In the genomic region with DNA sequence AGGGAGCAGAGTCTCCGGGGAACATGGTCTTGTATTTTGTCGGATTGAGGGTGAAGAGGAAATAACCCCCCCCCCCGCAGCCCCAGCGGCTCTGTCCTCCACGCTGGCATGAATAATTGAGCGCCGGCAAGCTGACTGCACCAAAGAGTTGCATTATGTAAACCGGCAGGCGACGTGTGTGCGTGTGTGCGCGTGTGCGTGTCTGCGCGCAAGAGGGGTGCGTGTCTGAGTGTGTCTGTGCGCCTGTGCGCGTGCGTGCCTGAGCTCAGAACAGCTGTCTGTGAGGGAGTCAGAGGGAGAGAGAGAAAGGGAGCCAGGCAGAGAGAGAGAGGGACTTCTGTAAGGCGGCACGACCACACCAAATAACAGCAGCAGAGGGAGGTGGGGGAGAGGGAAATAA, we compare ENCODE assay signal across 8 cellular contexts.
DNase-seq lines count a peak whose midpoint lies in the region; ATAC-seq and TF ChIP-seq lines count a peak whose summit lies in the region.

No MANE protein-coding gene starts in this region.

- no peaks in the 10 kb centered on the region for H3K9me3 ChIP-seq in esophagus squamous epithelium
- H3K9me3 ChIP-seq in aorta (ENCODE audit: control insufficient read depth, low read length) = no peaks in the 10 kb centered on the region

- WGBS in esophagus squamous epithelium, 2 donors = 11 to 24% methylated on average over 3 to 12 of the region's 23 CpGs
- WGBS in aorta, 2 donors = 4 to 8% methylated on average over 23 of the region's 23 CpGs

- H3K4me1 ChIP-seq in esophagus squamous epithelium (peaks cover 6 to 33% (median 11%) of the 10 kb centered on the region in 3 donors), aorta (ENCODE audit: control insufficient read depth in 1 of 2, insufficient read depth in 2 of 2, low read length in 2 of 2) (no peaks in the 10 kb centered on the region)

- no peak for TF ChIP-seq CTCF in esophagus squamous epithelium (IDR thresholded peaks at IDR 0.05)
- TF ChIP-seq CTCF in GM20000 (IDR thresholded peaks at IDR 0.05; ENCODE audit: extremely low read depth, missing control alignments) = no peak

- intact Hi-C loops in esophagus squamous epithelium (cut with DNase I) = no loop called here
- intact Hi-C loops in aorta (cut with DNase I) = no loop called here

- H3K27me3 ChIP-seq in esophagus squamous epithelium (peaks cover 0 to under 1% (median 0%) of the 10 kb centered on the region in 4 donors), aorta (ENCODE audit: control insufficient read depth in 1 of 2, insufficient read depth in 2 of 2, low read length in 1 of 2) (no peaks in the 10 kb centered on the region)

- peak; percentile 95 for DNase-seq in DMS53 (lab: John Stamatoyannopoulos, UW)
- DNase-seq in SW480 (ENCODE audit: low spot score) = peak; percentile 71
- no peak for DNase-seq in esophagus squamous epithelium (lab: John Stamatoyannopoulos, UW)
- DNase-seq in naive thymus-derived CD8-positive, alpha-beta T cell = peak in 8 of 10 donors; percentile 15 to 71 (median 43)
- peak; percentile 76 to 81 for DNase-seq in aorta
- no peak for DNase-seq in GM20000 (ENCODE audit: low spot score)

- H3K4me3 Mint-ChIP-seq in naive thymus-derived CD8-positive, alpha-beta T cell = peak overlapping the region; percentile 69 to 97 (median 86)

- H3K27ac ChIP-seq in esophagus squamous epithelium = peak overlapping the region in 2 of 4 donors; percentile 33 to 50
- H3K27ac ChIP-seq in aorta (ENCODE audit: low read depth in 1 of 2, low read length in 2 of 2) = no peak overlapping the region

- H3K4me3 ChIP-seq in esophagus squamous epithelium = peak overlapping the region; percentile 28 to 55 (median 39)
- H3K4me3 ChIP-seq in aorta (ENCODE audit: low read length in 2 of 2) = peak overlapping the region; percentile 22 to 30

- POLR2A ChIA-PET in naive thymus-derived CD8-positive, alpha-beta T cell (lab: Charles Lee) = no interaction called here

- no peak for TF ChIP-seq POLR2A in esophagus squamous epithelium (IDR thresholded peaks at IDR 0.05)

- H3K27ac Mint-ChIP-seq in naive thymus-derived CD8-positive, alpha-beta T cell = peak overlapping the region in 8 of 10 donors; percentile 8 to 94 (median 74)

- ATAC-seq in HG02678 (IDR thresholded peaks at IDR 0.05; ENCODE audit: unreplicated experiment) (peak; percentile 51), aorta (ENCODE audit: low FRiP score) (peak; percentile 73), HG03025 (IDR thresholded peaks at IDR 0.05; ENCODE audit: low FRiP score, unreplicated experiment) (no peak)
- ATAC-seq in naive thymus-derived CD8-positive, alpha-beta T cell = peak; percentile 84

- no peaks in the 10 kb centered on the region for H3K9me3 Mint-ChIP-seq in naive thymus-derived CD8-positive, alpha-beta T cell

- no peaks in the 10 kb centered on the region for H3K36me3 ChIP-seq in esophagus squamous epithelium
- H3K36me3 ChIP-seq in aorta (ENCODE audit: control insufficient read depth in 1 of 2, insufficient read depth in 2 of 2, low read length in 1 of 2) = no peaks in the 10 kb centered on the region

- peaks cover 8 to 16% (median 12%) of the 10 kb centered on the region in 4 donors for H3K4me1 Mint-ChIP-seq in naive thymus-derived CD8-positive, alpha-beta T cell

- no peaks in the 10 kb centered on the region for H3K36me3 Mint-ChIP-seq in naive thymus-derived CD8-positive, alpha-beta T cell

- H3K27me3 Mint-ChIP-seq in naive thymus-derived CD8-positive, alpha-beta T cell = peaks cover 0 to 16% (median 8%) of the 10 kb centered on the region in 5 donors

Comparison
In these comparisons a context has a peak if more than half of its experiments do, and no peak if none do; other contexts are left out.
1. DNase-seq: peak in DMS53 (single experiment), SW480 (single experiment), naive thymus-derived CD8-positive, alpha-beta T cell (8 of 10) and aorta (2 of 2); none in esophagus squamous epithelium (single experiment) and GM20000 (single experiment).